In genomic region chr10:83917519-83918506, GRCh38 we compare ENCODE assay signal across 8 cellular contexts.
DNase-seq lines count a peak whose midpoint lies in the region; ATAC-seq and TF ChIP-seq lines count a peak whose summit lies in the region.
"Had no signal": no experiment of that assay in that cellular context is flagged by ENCODE, and none has a peak within 500 bp of the region (broad histone marks: within the 10 kb centered on the region; RNA-seq: fewer than 3 reads in every experiment).

No MANE protein-coding gene starts in this region.

- no peaks in the 10 kb centered on the region for H3K36me3 ChIP-seq in left lung
- H3K36me3 ChIP-seq: Peyer's patch had no signal

- no peaks in the 10 kb centered on the region for H3K4me1 ChIP-seq in left lung
- H3K4me1 ChIP-seq: Peyer's patch had no signal

- peak; percentile 56 for DNase-seq in OCI-M1 (lab: John Stamatoyannopoulos, UW)
- DNase-seq in left lung, result no peak
- DNase-seq in activated T-cell treated with anti-CD3 and anti-CD28 coated beads for 4 hours, result no peak
- DNase-seq in SHP77 (lab: John Stamatoyannopoulos, UW), result no peak
- DNase-seq in NCI-H146 (lab: John Stamatoyannopoulos, UW), result no peak

- peak; percentile 64 for ATAC-seq in GM19025 (IDR thresholded peaks at IDR 0.05; ENCODE audit: low read depth, unreplicated experiment)
- peak; percentile 68 for ATAC-seq in HG02840 (IDR thresholded peaks at IDR 0.05; ENCODE audit: low FRiP score, unreplicated experiment)
- peak; percentile 68 for ATAC-seq in left lung

- TF ChIP-seq CTCF in left lung (IDR thresholded peaks at IDR 0.05), result no peak

- no peaks in the 10 kb centered on the region for H3K9me3 ChIP-seq in left lung
- H3K9me3 ChIP-seq: Peyer's patch had no signal

- H3K4me3 ChIP-seq in left lung, result no peak overlapping the region
- H3K4me3 ChIP-seq: Peyer's patch had no signal

- intact Hi-C loops in left lung (cut with DNase I), result no loop called here

- no peak overlapping the region for H3K27ac ChIP-seq in left lung
- H3K27ac ChIP-seq: Peyer's patch had no signal

- no peaks in the 10 kb centered on the region for H3K27me3 ChIP-seq in left lung
- H3K27me3 ChIP-seq: Peyer's patch had no signal
